Comparison of ENCODE assay signal across 10 cellular contexts in the genomic region with DNA sequence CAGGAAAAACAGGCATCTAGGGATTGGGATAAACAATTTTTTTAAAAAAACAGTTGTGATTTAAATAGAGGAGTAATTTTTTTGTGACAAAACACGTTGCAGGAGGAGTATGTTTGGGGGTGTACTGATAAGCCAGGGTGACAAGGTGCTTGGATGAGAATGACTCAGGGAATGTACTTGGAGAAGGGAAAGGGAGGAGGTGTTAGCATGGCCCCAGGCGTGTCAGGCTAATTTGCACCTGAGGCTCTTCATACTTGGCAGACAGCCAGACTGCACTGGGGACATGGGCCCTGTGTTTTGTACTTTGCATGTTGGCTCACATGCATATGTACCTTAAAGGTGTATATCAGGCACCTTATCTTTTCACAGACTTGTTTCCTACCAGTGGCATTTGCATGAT. TPM values are rescaled to one million over a fixed set of nuclear protein-coding genes. Genes with fewer than 3 reads are reported as not detected.
A peak's percentile ranks its signal among the peaks of the same experiment; 100 is the strongest.
DNase-seq lines count a peak whose midpoint lies in the region; ATAC-seq and TF ChIP-seq lines count a peak whose summit lies in the region.
"Had no signal": no experiment of that assay in that cellular context is flagged by ENCODE, and none has a peak within 500 bp of the region (broad histone marks: within the 10 kb centered on the region; RNA-seq: fewer than 3 reads in every experiment).

No MANE protein-coding gene starts in this region.

- H3K9me3 ChIP-seq in testis (no peaks in the 10 kb centered on the region), smooth muscle cell (replicated peaks; ENCODE audit: low read depth) (no peaks in the 10 kb centered on the region)
- H3K9me3 ChIP-seq: BLaER1 had no signal

- H3K4me1 ChIP-seq in testis (peaks cover 37% of the 10 kb centered on the region), smooth muscle cell (ENCODE audit: low read depth) (no peaks in the 10 kb centered on the region)

- intact Hi-C loops in testis (cut with DNase I; ENCODE audit: low total_unique reads), result no loop called here

- POLR2A ChIA-PET in activated naive CD8-positive, alpha-beta T cell treated with anti-CD3 and anti-CD28 coated beads, Interleukin-2, amount 10 ng/mL, durations not matched to agents 7 days and 5 days (lab: Charles Lee), result no interaction called here

- H2AFZ ChIP-seq in smooth muscle cell (ENCODE audit: low read depth), result no peak overlapping the region

- DNase-seq in activated naive CD8-positive, alpha-beta T cell treated with anti-CD3 and anti-CD28 coated beads, Interleukin-2, amount 10 ng/mL, durations not matched to agents 7 days and 5 days, result no peak
- no peak for DNase-seq in activated naive CD8-positive, alpha-beta T cell treated with anti-CD3 and anti-CD28 coated beads for 36 hours
- DNase-seq in NCI-H345 (lab: John Stamatoyannopoulos, UW), result peak; percentile 96
- peak; percentile 50 to 53 for DNase-seq in erythroblast (lab: John Stamatoyannopoulos, UW)
- DNase-seq in testis, result peak; percentile 7
- DNase-seq in smooth muscle cell (lab: John Stamatoyannopoulos, UW; ENCODE audit: unreplicated experiment), result no peak
- no peak for DNase-seq in NCI-H187 treated with DMSO at 0.1 percent for 48 hours (lab: John Stamatoyannopoulos, UW)
- DNase-seq: T-helper 1 cell had no signal

- H3K9me3 Mint-ChIP-seq in activated naive CD8-positive, alpha-beta T cell treated with anti-CD3 and anti-CD28 coated beads, Interleukin-2, amount 10 ng/mL, durations not matched to agents 7 days and 5 days, result no peaks in the 10 kb centered on the region
- H3K9me3 Mint-ChIP-seq in activated naive CD8-positive, alpha-beta T cell treated with anti-CD3 and anti-CD28 coated beads for 36 hours, result no peaks in the 10 kb centered on the region

- peaks cover 98% of the 10 kb centered on the region for H4K20me1 ChIP-seq in smooth muscle cell (ENCODE audit: low read depth)

- no peak overlapping the region for H3K4me3 ChIP-seq in testis
- no peak overlapping the region for H3K4me3 ChIP-seq in smooth muscle cell
- H3K4me3 ChIP-seq: BLaER1 had no signal

- H3K27ac Mint-ChIP-seq in activated naive CD8-positive, alpha-beta T cell treated with anti-CD3 and anti-CD28 coated beads, Interleukin-2, amount 10 ng/mL, durations not matched to agents 7 days and 5 days, result peak overlapping the region; percentile 16
- H3K27ac Mint-ChIP-seq in activated naive CD8-positive, alpha-beta T cell treated with anti-CD3 and anti-CD28 coated beads for 36 hours, result no peak overlapping the region

- no peak overlapping the region for H3K9ac ChIP-seq in smooth muscle cell (ENCODE audit: low read depth)
- H3K9ac ChIP-seq: BLaER1 had no signal

- TF ChIP-seq CTCF in testis (IDR thresholded peaks at IDR 0.05) (no peak), smooth muscle cell (IDR thresholded peaks at IDR 0.05; ENCODE audit: borderline replicate concordance, insufficient read depth, poor library complexity, severe bottlenecking) (no peak)

- H3K79me2 ChIP-seq in smooth muscle cell (ENCODE audit: low read depth), result peaks cover 100% of the 10 kb centered on the region

- no peak for TF ChIP-seq POLR2A in erythroblast (IDR thresholded peaks at IDR 0.05; ENCODE audit: low read length)
- no peak for TF ChIP-seq POLR2A in testis (IDR thresholded peaks at IDR 0.05)

- no peak for ATAC-seq in activated naive CD8-positive, alpha-beta T cell treated with anti-CD3 and anti-CD28 coated beads, Interleukin-2, amount 10 ng/mL, durations not matched to agents 7 days and 5 days (ENCODE audit: low read depth)
- ATAC-seq in GM21367 (IDR thresholded peaks at IDR 0.05; ENCODE audit: unreplicated experiment), result no peak

- no peak overlapping the region for H3K27ac ChIP-seq in testis
- no peak overlapping the region for H3K27ac ChIP-seq in smooth muscle cell (ENCODE audit: low read depth)
- H3K27ac ChIP-seq: BLaER1 had no signal

- H3K36me3 Mint-ChIP-seq in activated naive CD8-positive, alpha-beta T cell treated with anti-CD3 and anti-CD28 coated beads, Interleukin-2, amount 10 ng/mL, durations not matched to agents 7 days and 5 days, result peaks cover 63% of the 10 kb centered on the region
- peaks cover 71% of the 10 kb centered on the region for H3K36me3 Mint-ChIP-seq in activated naive CD8-positive, alpha-beta T cell treated with anti-CD3 and anti-CD28 coated beads for 36 hours

- H3K4me3 Mint-ChIP-seq in activated naive CD8-positive, alpha-beta T cell treated with anti-CD3 and anti-CD28 coated beads, Interleukin-2, amount 10 ng/mL, durations not matched to agents 7 days and 5 days, result no peak overlapping the region
- H3K4me3 Mint-ChIP-seq in activated naive CD8-positive, alpha-beta T cell treated with anti-CD3 and anti-CD28 coated beads for 36 hours, result no peak overlapping the region

- H3K4me2 ChIP-seq in smooth muscle cell, result no peak overlapping the region
- H3K4me2 ChIP-seq: BLaER1 had no signal

- 54 to 71% methylated on average over 2 of the region's 2 CpGs for WGBS in testis, 2 donors
- WGBS in smooth muscle cell (ENCODE audit: low lambda C conversion rate), result 73% methylated on average over 2 of the region's 2 CpGs

- H3F3A ChIP-seq in smooth muscle cell (ENCODE audit: low read depth), result no peaks in the 10 kb centered on the region

- H3K27me3 ChIP-seq in testis, result no peaks in the 10 kb centered on the region
- no peaks in the 10 kb centered on the region for H3K27me3 ChIP-seq in smooth muscle cell (ENCODE audit: low read depth)
- H3K27me3 ChIP-seq: BLaER1 had no signal

- H3K36me3 ChIP-seq in testis (ENCODE audit: low read depth, missing control alignments), result no peaks in the 10 kb centered on the region
- peaks cover 25% of the 10 kb centered on the region for H3K36me3 ChIP-seq in smooth muscle cell (ENCODE audit: low read depth)

- no peaks in the 10 kb centered on the region for H3K27me3 Mint-ChIP-seq in activated naive CD8-positive, alpha-beta T cell treated with anti-CD3 and anti-CD28 coated beads, Interleukin-2, amount 10 ng/mL, durations not matched to agents 7 days and 5 days
- H3K27me3 Mint-ChIP-seq in activated naive CD8-positive, alpha-beta T cell treated with anti-CD3 and anti-CD28 coated beads for 36 hours, result no peaks in the 10 kb centered on the region

- H3K4me1 Mint-ChIP-seq in activated naive CD8-positive, alpha-beta T cell treated with anti-CD3 and anti-CD28 coated beads, Interleukin-2, amount 10 ng/mL, durations not matched to agents 7 days and 5 days, result peaks cover 19% of the 10 kb centered on the region
- H3K4me1 Mint-ChIP-seq in activated naive CD8-positive, alpha-beta T cell treated with anti-CD3 and anti-CD28 coated beads for 36 hours, result peaks cover 33% of the 10 kb centered on the region

RNA-seq across cellular contexts. Expression of a gene that starts 22.8 kb away (rescaled TPM):
- total RNA-seq in activated naive CD8-positive, alpha-beta T cell treated with anti-CD3 and anti-CD28 coated beads, Interleukin-2, amount 10 ng/mL, durations not matched to agents 7 days and 5 days, result 10 to 100 TPM; 76.6 to 80.1 TPM
- 10 to 100 TPM; 50.0 to 50.7 TPM for total RNA-seq in activated naive CD8-positive, alpha-beta T cell treated with anti-CD3 and anti-CD28 coated beads for 36 hours
- total RNA-seq in testis (10 to 100 TPM; 63.4 to 71.2 TPM), smooth muscle cell (40.8 and 43.1 TPM in 2 replicates)
- polyA plus RNA-seq in testis (ENCODE audit: insufficient read depth, low read depth, low replicate concordance) (57.9 TPM), smooth muscle cell (24.7 and 42.5 TPM in 2 replicates)

Comparison
In these comparisons a context has a peak if more than half of its experiments do, and no peak if none do; other contexts are left out.
1. DNase-seq: peak in NCI-H345 (single experiment), erythroblast (2 of 2) and testis (single experiment); none in activated naive CD8-positive, alpha-beta T cell treated with anti-CD3 and anti-CD28 coated beads, Interleukin-2, amount 10 ng/mL, durations not matched to agents 7 days and 5 days (single experiment), activated naive CD8-positive, alpha-beta T cell treated with anti-CD3 and anti-CD28 coated beads for 36 hours (single experiment), smooth muscle cell (single experiment) and NCI-H187 treated with DMSO at 0.1 percent for 48 hours (single experiment).